In the genomic region with DNA sequence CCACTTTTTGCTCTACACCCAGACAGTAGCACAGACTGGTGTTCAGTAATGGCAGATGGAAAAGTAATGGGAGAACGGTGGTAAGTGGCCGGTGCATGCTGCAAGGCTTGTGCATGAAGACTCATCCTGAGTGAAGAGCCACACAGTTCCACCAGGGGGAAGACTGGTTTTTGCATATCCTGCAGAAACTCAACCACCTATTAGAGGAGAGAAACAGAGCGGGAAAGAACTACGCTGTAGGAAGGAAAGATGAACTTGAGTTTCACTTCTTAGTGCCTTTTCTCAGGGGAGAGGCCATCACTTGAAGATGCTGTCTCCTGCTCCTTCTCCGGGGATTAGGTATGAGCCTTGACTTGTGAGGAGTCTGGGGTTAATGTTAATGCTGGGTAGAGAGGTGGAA, we compare ENCODE assay signal across 10 cellular contexts. TPM values are rescaled to one million over a fixed set of nuclear protein-coding genes. Genes with fewer than 3 reads are reported as not detected.
DNase-seq lines count a peak whose midpoint lies in the region; ATAC-seq, FAIRE-seq and TF ChIP-seq lines count a peak whose summit lies in the region.
"Had no signal": no experiment of that assay in that cellular context is flagged by ENCODE, and none has a peak within 500 bp of the region (broad histone marks: within the 10 kb centered on the region; RNA-seq: fewer than 3 reads in every experiment).

No MANE protein-coding gene starts in this region.

- no peaks in the 10 kb centered on the region for H3K79me2 ChIP-seq in OCI-LY3 (ENCODE audit: low read length)
- H3K79me2 ChIP-seq in MM.1S (ENCODE audit: low read length): no peaks in the 10 kb centered on the region
- H3K79me2 ChIP-seq in PC-9 (ENCODE audit: low read depth): 0 out of 2 replicates have a peak, but pooled peaks cover 8% of the 10 kb centered on the region

- no peaks in the 10 kb centered on the region for H4K20me1 ChIP-seq in OCI-LY3 (ENCODE audit: insufficient read depth, low read length)
- H4K20me1 ChIP-seq in MM.1S (ENCODE audit: insufficient read depth, low read length): no peaks in the 10 kb centered on the region
- H4K20me1 ChIP-seq in PC-9 (ENCODE audit: insufficient read depth): no peaks in the 10 kb centered on the region

- no peak for TF ChIP-seq CTCF in A549 (IDR thresholded peaks at IDR 0.05)
- TF ChIP-seq CTCF in GM12873 (IDR thresholded peaks at IDR 0.05; ENCODE audit: insufficient read depth, low read depth, low read length, missing control alignments): peak; percentile 32
- peak; percentile 26; the same call in 1 of the 2 replicates for TF ChIP-seq CTCF in OCI-LY3 (IDR thresholded peaks at IDR 0.05; ENCODE audit: low read depth, low read length)
- no peak for TF ChIP-seq CTCF in MM.1S (IDR thresholded peaks at IDR 0.05; ENCODE audit: low read length)
- no peak for TF ChIP-seq CTCF in PC-9 (conservative IDR thresholded peaks at IDR 0.05)

- peak in 1 of 2 experiments; percentile 26; a peak in 3 of 5 replicates for TF ChIP-seq RAD21 in A549 (conservative IDR thresholded peaks at IDR 0.05 in 1 of 2, IDR thresholded peaks at IDR 0.05 in 1 of 2)

- H3K27me3 ChIP-seq in OCI-LY3 (ENCODE audit: low read depth, low read length): peaks cover 10% of the 10 kb centered on the region; the same call in 1 of the 2 replicates
- H3K27me3 ChIP-seq in MM.1S (replicated peaks; ENCODE audit: insufficient read depth, low read length): no peaks in the 10 kb centered on the region
- H3K27me3 ChIP-seq in PC-9 (ENCODE audit: insufficient read depth, low read depth): no peaks in the 10 kb centered on the region

- H3K9me3 ChIP-seq in A549 (no peaks in the 10 kb centered on the region), OCI-LY3 (ENCODE audit: insufficient read depth, low read length) (no peaks in the 10 kb centered on the region), MM.1S (replicated peaks; ENCODE audit: insufficient read depth, low read length) (no peaks in the 10 kb centered on the region), PC-9 (ENCODE audit: insufficient read depth, low read depth) (no peaks in the 10 kb centered on the region; the same call in 1 of the 2 replicates)

- TF ChIP-seq EP300 in A549 (IDR thresholded peaks at IDR 0.05): no peak

- FAIRE-seq in A549 (lab: Jason Lieb, UNC): no peak

- H3K27ac ChIP-seq in A549 (no peak overlapping the region), OCI-LY3 (ENCODE audit: low read length) (no peak overlapping the region), MM.1S (ENCODE audit: low read length) (no peak overlapping the region), PC-9 (no peak overlapping the region)

- WGBS in A549 (ENCODE audit: missing lambda C conversion rate): 64% methylated on average over 5 of the region's 5 CpGs

- no peaks in the 10 kb centered on the region for H3K9me2 ChIP-seq in MM.1S (replicated peaks; ENCODE audit: insufficient read depth, low read length)
- no peaks in the 10 kb centered on the region for H3K9me2 ChIP-seq in PC-9 (ENCODE audit: insufficient read depth)

- no peak for TF ChIP-seq POLR2A in A549 (IDR thresholded peaks at IDR 0.05; ENCODE audit: low read length)

- intact Hi-C loops in PC-9 (cut with micrococcal nuclease; ENCODE audit: unreplicated experiment): no loop called here

- H3K9ac ChIP-seq in OCI-LY3 (ENCODE audit: low read length) (no peak overlapping the region), MM.1S (ENCODE audit: low read length) (no peak overlapping the region)

- H3K4me3 ChIP-seq in A549 (no peak overlapping the region), OCI-LY3 (ENCODE audit: low read length) (no peak overlapping the region), MM.1S (ENCODE audit: low read length) (no peak overlapping the region), PC-9 (no peak overlapping the region)

- H3F3A ChIP-seq in MM.1S (ENCODE audit: insufficient read depth, low read length) (no peaks in the 10 kb centered on the region), PC-9 (ENCODE audit: insufficient read depth, low read depth) (0 out of 2 replicates have a peak, but pooled peaks cover 1% of the 10 kb centered on the region)

- H3K36me3 ChIP-seq in OCI-LY3 (replicated peaks; ENCODE audit: low read depth, low read length) (no peaks in the 10 kb centered on the region), MM.1S (replicated peaks; ENCODE audit: insufficient read depth, low read length) (no peaks in the 10 kb centered on the region), PC-9 (ENCODE audit: low read depth) (no peaks in the 10 kb centered on the region)

- no peak overlapping the region for H3K4me2 ChIP-seq in A549
- no peak overlapping the region for H3K4me2 ChIP-seq in OCI-LY3 (ENCODE audit: low read length)
- H3K4me2 ChIP-seq in MM.1S (ENCODE audit: low read depth, low read length): no peak overlapping the region
- no peak overlapping the region for H3K4me2 ChIP-seq in PC-9

- H2AFZ ChIP-seq in OCI-LY3 (ENCODE audit: low read depth, low read length) (no peak overlapping the region), MM.1S (ENCODE audit: low read length) (no peak overlapping the region), PC-9 (no peak overlapping the region)

- POLR2A ChIA-PET in A549 (lab: Yijun Ruan, JAX): no interaction called here
- POLR2A ChIA-PET in PC-9 (lab: Charles Lee; ENCODE audit: unreplicated experiment): no interaction called here

- CTCF ChIA-PET in A549 (lab: Yijun Ruan, JAX) (interaction anchor here (0.8 to 0.9 kb wide), 2 partner anchors 63 to 67 kb away, joined by 3 read pairs; no protein-coding TSS in a partner anchor), PC-9 (lab: Charles Lee) (no interaction called here)

- H3K4me1 ChIP-seq in A549: peaks cover 21% of the 10 kb centered on the region
- no peaks in the 10 kb centered on the region for H3K4me1 ChIP-seq in OCI-LY3 (ENCODE audit: low read length)
- no peaks in the 10 kb centered on the region for H3K4me1 ChIP-seq in MM.1S (ENCODE audit: low read length)
- H3K4me1 ChIP-seq in PC-9 (replicated peaks; ENCODE audit: insufficient read depth): peaks cover 19% of the 10 kb centered on the region

- BruUV-seq in PC-9 (replicated peaks; lab: Mats Ljungman, UMichigan): no TSS peak

- DNase-seq in A549 (ENCODE audit: low read depth in 1 of 2, low spot score in 1 of 2) (peak in 1 of 2 experiments; percentile 56), fibroblast of gingiva (ENCODE audit: low read depth) (peak; percentile 33), MM.1S (no peak), PC-9 (no peak), glomerular visceral epithelial cell (ENCODE audit: extremely low spot score) (no peak)
- DNase-seq: retina; stimulated activated naive B cell treated with anti-CD40 and anti-IgM and Interleukin-4, amounts not matched to agents 10 μg/mL and 1 μg/mL and 100 μg/mL, for 72 hours had no signal

- ATAC-seq in A549 (peak; percentile 83 to 95; a peak in 5 of 6 replicates), HG03196 (IDR thresholded peaks at IDR 0.05; ENCODE audit: unreplicated experiment) (no peak)

TF ChIP-seq in A549, 52 proteins besides CTCF, POLR2A, EP300 and RAD21 (continues in another document):
- no peak for TF ChIP-seq HOXA7 (CRISPR knock-in tag; IDR thresholded peaks at IDR 0.05)
- TF ChIP-seq, protein P1, sequence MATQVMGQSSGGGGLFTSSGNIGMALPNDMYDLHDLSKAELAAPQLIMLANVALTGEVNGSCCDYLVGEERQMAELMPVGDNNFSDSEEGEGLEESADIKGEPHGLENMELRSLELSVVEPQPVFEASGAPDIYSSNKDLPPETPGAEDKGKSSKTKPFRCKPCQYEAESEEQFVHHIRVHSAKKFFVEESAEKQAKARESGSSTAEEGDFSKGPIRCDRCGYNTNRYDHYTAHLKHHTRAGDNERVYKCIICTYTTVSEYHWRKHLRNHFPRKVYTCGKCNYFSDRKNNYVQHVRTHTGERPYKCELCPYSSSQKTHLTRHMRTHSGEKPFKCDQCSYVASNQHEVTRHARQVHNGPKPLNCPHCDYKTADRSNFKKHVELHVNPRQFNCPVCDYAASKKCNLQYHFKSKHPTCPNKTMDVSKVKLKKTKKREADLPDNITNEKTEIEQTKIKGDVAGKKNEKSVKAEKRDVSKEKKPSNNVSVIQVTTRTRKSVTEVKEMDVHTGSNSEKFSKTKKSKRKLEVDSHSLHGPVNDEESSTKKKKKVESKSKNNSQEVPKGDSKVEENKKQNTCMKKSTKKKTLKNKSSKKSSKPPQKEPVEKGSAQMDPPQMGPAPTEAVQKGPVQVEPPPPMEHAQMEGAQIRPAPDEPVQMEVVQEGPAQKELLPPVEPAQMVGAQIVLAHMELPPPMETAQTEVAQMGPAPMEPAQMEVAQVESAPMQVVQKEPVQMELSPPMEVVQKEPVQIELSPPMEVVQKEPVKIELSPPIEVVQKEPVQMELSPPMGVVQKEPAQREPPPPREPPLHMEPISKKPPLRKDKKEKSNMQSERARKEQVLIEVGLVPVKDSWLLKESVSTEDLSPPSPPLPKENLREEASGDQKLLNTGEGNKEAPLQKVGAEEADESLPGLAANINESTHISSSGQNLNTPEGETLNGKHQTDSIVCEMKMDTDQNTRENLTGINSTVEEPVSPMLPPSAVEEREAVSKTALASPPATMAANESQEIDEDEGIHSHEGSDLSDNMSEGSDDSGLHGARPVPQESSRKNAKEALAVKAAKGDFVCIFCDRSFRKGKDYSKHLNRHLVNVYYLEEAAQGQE (IDR thresholded peaks at IDR 0.05): no peak
- no peak for TF ChIP-seq PHF8 (IDR thresholded peaks at IDR 0.05; ENCODE audit: borderline replicate concordance, low read depth)
- peak; percentile 63 for TF ChIP-seq MAFK (IDR thresholded peaks at IDR 0.05; ENCODE audit: partially characterized antibody)
- TF ChIP-seq SMC3 (IDR thresholded peaks at IDR 0.05): 0 out of 3 replicates have a peak, but pooled peaks have one; percentile 10
- no peak for TF ChIP-seq RNF2 (IDR thresholded peaks at IDR 0.05; ENCODE audit: borderline replicate concordance, low read depth)
- TF ChIP-seq CHD4 (IDR thresholded peaks at IDR 0.05; ENCODE audit: borderline replicate concordance): no peak

RNA-seq across cellular contexts. Expression of a gene that starts 9.4 kb away (rescaled TPM):
- 2.0 and 3.3 TPM in 2 replicates for polyA plus RNA-seq in A549 (2011; rRNA removed)
- 1.0 and 1.2 TPM in 2 replicates for polyA plus RNA-seq in A549 (2012; cell fraction: cytosol; rRNA removed)
- 0.59 and 1.3 TPM in 2 replicates for polyA plus RNA-seq in A549 (2012; cell fraction: nucleus; rRNA removed)
- polyA plus RNA-seq in A549 (2017; fragmentation: RNase III; extraction: RNeasy Plus Mini Kit Qiagen cat#74134 plus additional on column Dnase treatment): 1.9 to 4.3 TPM (median 4.0 TPM) in 3 replicates
- 2.9 and 3.7 TPM in 2 replicates for polyA minus RNA-seq in A549 (2011; rRNA and poly(A)+ RNA removed)
- total RNA-seq in PC-9 (2021): 1.0 and 1.6 TPM in 2 replicates

RNA-seq across cellular contexts. Expression of a gene that starts 31.0 kb away (rescaled TPM):
- polyA plus RNA-seq in A549 (2011; rRNA removed): 44.9 and 48.1 TPM in 2 replicates
- 19.9 and 20.4 TPM in 2 replicates for polyA plus RNA-seq in A549 (2012; cell fraction: cytosol; rRNA removed)
- polyA plus RNA-seq in A549 (2012; cell fraction: nucleus; rRNA removed): 10.2 and 11.6 TPM in 2 replicates
- 37.9 to 41.7 TPM (median 41.2 TPM) in 3 replicates for polyA plus RNA-seq in A549 (2017; fragmentation: RNase III; extraction: RNeasy Plus Mini Kit Qiagen cat#74134 plus additional on column Dnase treatment)
- 34.8 and 36.2 TPM in 2 replicates for polyA minus RNA-seq in A549 (2011; rRNA and poly(A)+ RNA removed)
- 37.5 and 38.9 TPM in 2 replicates for total RNA-seq in PC-9 (2021)

Comparison
In these comparisons a context has a peak if more than half of its experiments do, and no peak if none do; other contexts are left out.
1. CTCF ChIP-seq: peak in GM12873 (single experiment) and OCI-LY3 (single experiment); none in A549 (single experiment), MM.1S (single experiment) and PC-9 (single experiment).